In the genomic region with DNA sequence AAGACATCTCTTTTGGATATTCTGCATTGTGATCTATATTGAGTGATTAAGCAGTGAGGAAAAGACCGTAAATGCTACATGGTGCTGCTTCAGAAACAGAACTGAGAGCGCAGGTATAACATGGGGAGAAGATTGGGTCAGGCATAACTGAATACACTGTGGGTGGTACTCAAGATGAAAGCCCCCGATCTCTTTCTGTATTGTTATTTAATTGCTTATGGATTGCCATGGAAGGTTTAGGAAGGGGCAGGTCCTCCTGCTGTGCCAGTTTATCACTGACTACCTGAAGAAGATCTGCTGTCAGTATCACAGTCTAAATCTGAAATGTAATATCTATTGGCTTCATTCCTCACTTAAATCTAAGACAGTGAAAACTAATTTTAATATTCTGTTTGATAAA, we compare ENCODE assay signal across 29 cellular contexts.
"Had no signal": no experiment of that assay in that cellular context is flagged by ENCODE, and none has a peak within 500 bp of the region (broad histone marks: within the 10 kb centered on the region; RNA-seq: fewer than 3 reads in every experiment).

No MANE protein-coding gene starts in this region.

- ATAC-seq: naive thymus-derived CD8-positive, alpha-beta T cell; natural killer cell treated with Interleukin-12 subunit alpha and Interleukin-12 subunit beta and Interleukin-15 and Interleukin-18, amount 100 ng/mL, for 72 hours; psoas muscle; right cardiac atrium; right lobe of liver; stimulated activated memory B cell treated with anti-CD40 and anti-IgM and Interleukin-4, amounts not matched to agents 10 μg/mL and 1 μg/mL and 100 μg/mL, for 72 hours; stimulated activated naive CD8-positive, alpha-beta T cell treated with anti-CD3 and anti-CD28 coated beads, Interleukin-15, amount 100 ng/mL, for 72 hours; stimulated activated naive CD8-positive, alpha-beta T cell treated with anti-CD3 and anti-CD28 coated beads, Interleukin-15, Interleukin-2, amounts not matched to agents 100 U/mL and 50 U/mL, for 24 hours; upper lobe of right lung had no signal

- H3K27ac ChIP-seq: ovary, parathyroid adenoma, psoas muscle, right lobe of liver, sigmoid colon, spleen, suprapubic skin, testis, tibial artery, transverse colon, upper lobe of right lung, uterus had no signal

- H3K4me1 ChIP-seq: parathyroid adenoma, psoas muscle, right lobe of liver, sigmoid colon, spleen, suprapubic skin, testis, tibial artery, transverse colon, upper lobe of right lung, uterus had no signal

- H3K36me3 ChIP-seq: ovary, right lobe of liver, sigmoid colon, spleen, suprapubic skin, tibial artery, transverse colon, upper lobe of right lung, uterus had no signal

- H3K4me3 ChIP-seq: ovary, psoas muscle, right lobe of liver, sigmoid colon, spleen, suprapubic skin, testis, tibial artery, transverse colon, upper lobe of right lung, uterus had no signal

- DNase-seq: naive thymus-derived CD8-positive, alpha-beta T cell; nephron progenitor cell; occipital lobe; ovary; posterior cingulate gyrus; psoas muscle; right lobe of liver; sigmoid colon; small intestine; spleen; stimulated activated CD4-positive, alpha-beta T cell treated with anti-CD3 and anti-CD28 coated beads, Interleukin-12 subunit alpha, Interleukin-12 subunit beta, amount 100 ng/mL, for 4 hours; stimulated activated CD4-positive, alpha-beta T cell treated with anti-CD3 and anti-CD28 coated beads, Interleukin-1b, Interleukin-23, amount 100 ng/mL, for 48 hours; stimulated activated CD4-positive, alpha-beta T cell treated with anti-CD3 and anti-CD28 coated beads, Interleukin-4, amount 100 ng/mL, for 1 hour; stimulated activated CD4-positive, alpha-beta T cell treated with anti-CD3 and anti-CD28 coated beads, Interleukin-4, amount 100 ng/mL, for 4 hours; stimulated activated CD8-positive, alpha-beta memory T cell treated with anti-CD3 and anti-CD28 coated beads, Interleukin-4, amount 100 ng/mL, for 48 hours; stimulated activated naive CD4-positive, alpha-beta T cell; stimulated activated naive CD8-positive, alpha-beta T cell treated with anti-CD3 and anti-CD28 coated beads, Interleukin-15, amount 100 ng/mL, for 72 hours; stimulated activated naive CD8-positive, alpha-beta T cell treated with anti-CD3 and anti-CD28 coated beads, Interleukin-15, Interleukin-2, amounts not matched to agents 100 U/mL and 50 U/mL, for 24 hours; substantia nigra; testis; tibial artery; transverse colon; upper lobe of right lung; uterus had no signal

- FAIRE-seq: small intestine had no signal

- H3K9ac ChIP-seq: parathyroid adenoma had no signal

- H3K27me3 ChIP-seq: ovary, right lobe of liver, sigmoid colon, spleen, suprapubic skin, testis, tibial artery, transverse colon, upper lobe of right lung, uterus had no signal

- H3K79me2 ChIP-seq: parathyroid adenoma had no signal

- H3K9me3 ChIP-seq: ovary, psoas muscle, right lobe of liver, sigmoid colon, suprapubic skin, testis, tibial artery, transverse colon, upper lobe of right lung, uterus had no signal

- H2AFZ ChIP-seq: parathyroid adenoma had no signal
